ENCODE assay signal across 26 cellular contexts in genomic region chr20:48671141-48671540, GRCh38.
DNase-seq lines count a peak whose midpoint lies in the region; ATAC-seq, FAIRE-seq and TF ChIP-seq lines count a peak whose summit lies in the region.
"Had no signal": no experiment of that assay in that cellular context is flagged by ENCODE, and none has a peak within 500 bp of the region (broad histone marks: within the 10 kb centered on the region; RNA-seq: fewer than 3 reads in every experiment).

No MANE protein-coding gene starts in this region.

- H3K9me3 ChIP-seq in suprapubic skin, result no peaks in the 10 kb centered on the region

- no peak for TF ChIP-seq CTCF in suprapubic skin (IDR thresholded peaks at IDR 0.05)

- H3K4me3 ChIP-seq in suprapubic skin, result no peak overlapping the region
- H3K4me3 ChIP-seq: BLaER1 treated with 17β-estradiol and CSF1 and Interleukin-3, amounts not matched to agents 10 nM and 100 nM; PC-9 had no signal

- peak; percentile 28 for FAIRE-seq in HTR-8/SVneo (lab: Jason Lieb, UNC)
- FAIRE-seq: GM12892, GM18507, H1 had no signal

- peaks cover 42% of the 10 kb centered on the region for H3K36me3 Mint-ChIP-seq in T-helper 1 cell treated with Interleukin-12 subunit alpha and Interleukin-12 subunit beta and Interleukin-4 antibody, amounts not matched to agents 30 μg/mL and 1 μg/mL, for 36 hours (ENCODE audit: low read depth)
- peaks cover 63% of the 10 kb centered on the region for H3K36me3 Mint-ChIP-seq in central memory CD8-positive, alpha-beta T cell (ENCODE audit: insufficient read depth)
- H3K36me3 Mint-ChIP-seq in stimulated activated effector memory CD8-positive, alpha-beta T cell treated with anti-CD3 and anti-CD28 coated beads, Interleukin-12 subunit alpha, Interleukin-12 subunit beta, amount 100 ng/mL, for 72 hours, result peaks cover 67% of the 10 kb centered on the region

- no peaks in the 10 kb centered on the region for H3K27me3 Mint-ChIP-seq in T-helper 1 cell treated with Interleukin-12 subunit alpha and Interleukin-12 subunit beta and Interleukin-4 antibody, amounts not matched to agents 30 μg/mL and 1 μg/mL, for 36 hours (ENCODE audit: low read depth)
- H3K27me3 Mint-ChIP-seq in central memory CD8-positive, alpha-beta T cell, result no peaks in the 10 kb centered on the region
- H3K27me3 Mint-ChIP-seq: CD4-positive, alpha-beta memory T cell had no signal

- no peak for ATAC-seq in central memory CD8-positive, alpha-beta T cell (replicated peaks; ENCODE audit: extremely low read depth, poor library complexity, severe bottlenecking)
- ATAC-seq in stimulated activated effector memory CD8-positive, alpha-beta T cell treated with anti-CD3 and anti-CD28 coated beads, Interleukin-12 subunit alpha, Interleukin-12 subunit beta, amount 100 ng/mL, for 72 hours, result no peak
- ATAC-seq: HCT116 had no signal

- WGBS in suprapubic skin, result 94% methylated on average over 3 of the region's 3 CpGs

- no peak overlapping the region for H3K4me3 Mint-ChIP-seq in T-helper 1 cell treated with Interleukin-12 subunit alpha and Interleukin-12 subunit beta and Interleukin-4 antibody, amounts not matched to agents 30 μg/mL and 1 μg/mL, for 36 hours
- no peak overlapping the region for H3K4me3 Mint-ChIP-seq in central memory CD8-positive, alpha-beta T cell
- no peak overlapping the region for H3K4me3 Mint-ChIP-seq in stimulated activated effector memory CD8-positive, alpha-beta T cell treated with anti-CD3 and anti-CD28 coated beads, Interleukin-12 subunit alpha, Interleukin-12 subunit beta, amount 100 ng/mL, for 72 hours
- H3K4me3 Mint-ChIP-seq: CD4-positive, alpha-beta memory T cell had no signal

- H3K27ac Mint-ChIP-seq in T-helper 1 cell treated with Interleukin-12 subunit alpha and Interleukin-12 subunit beta and Interleukin-4 antibody, amounts not matched to agents 30 μg/mL and 1 μg/mL, for 36 hours, result peak overlapping the region; percentile 17
- H3K27ac Mint-ChIP-seq in central memory CD8-positive, alpha-beta T cell (ENCODE audit: low read depth), result peak overlapping the region; percentile 85
- H3K27ac Mint-ChIP-seq in stimulated activated effector memory CD8-positive, alpha-beta T cell treated with anti-CD3 and anti-CD28 coated beads, Interleukin-12 subunit alpha, Interleukin-12 subunit beta, amount 100 ng/mL, for 72 hours, result peak overlapping the region; percentile 93

- no peak for TF ChIP-seq EP300 in suprapubic skin (IDR thresholded peaks at IDR 0.05)

- H3K4me1 ChIP-seq in suprapubic skin, result no peaks in the 10 kb centered on the region

- no peak for TF ChIP-seq POLR2A in suprapubic skin (IDR thresholded peaks at IDR 0.05)

- H3K9me3 Mint-ChIP-seq in T-helper 1 cell treated with Interleukin-12 subunit alpha and Interleukin-12 subunit beta and Interleukin-4 antibody, amounts not matched to agents 30 μg/mL and 1 μg/mL, for 36 hours, result no peaks in the 10 kb centered on the region
- no peaks in the 10 kb centered on the region for H3K9me3 Mint-ChIP-seq in central memory CD8-positive, alpha-beta T cell
- no peaks in the 10 kb centered on the region for H3K9me3 Mint-ChIP-seq in stimulated activated effector memory CD8-positive, alpha-beta T cell treated with anti-CD3 and anti-CD28 coated beads, Interleukin-12 subunit alpha, Interleukin-12 subunit beta, amount 100 ng/mL, for 72 hours

- H3K4me1 Mint-ChIP-seq in T-helper 1 cell treated with Interleukin-12 subunit alpha and Interleukin-12 subunit beta and Interleukin-4 antibody, amounts not matched to agents 30 μg/mL and 1 μg/mL, for 36 hours (ENCODE audit: low read depth), result peaks cover 7% of the 10 kb centered on the region
- peaks cover 36% of the 10 kb centered on the region for H3K4me1 Mint-ChIP-seq in central memory CD8-positive, alpha-beta T cell
- peaks cover 38% of the 10 kb centered on the region for H3K4me1 Mint-ChIP-seq in stimulated activated effector memory CD8-positive, alpha-beta T cell treated with anti-CD3 and anti-CD28 coated beads, Interleukin-12 subunit alpha, Interleukin-12 subunit beta, amount 100 ng/mL, for 72 hours

- no peak overlapping the region for H3K27ac ChIP-seq in suprapubic skin
- H3K27ac ChIP-seq: 22Rv1; BLaER1 treated with 17β-estradiol and CSF1 and Interleukin-3, amounts not matched to agents 10 nM and 100 nM; PC-9 had no signal

- peaks cover 2% of the 10 kb centered on the region for H3K36me3 ChIP-seq in suprapubic skin

- DNase-seq in T-helper 1 cell, result no peak
- no peak for DNase-seq in HTR-8/SVneo (ENCODE audit: insufficient read length, low spot score)
- DNase-seq in central memory CD8-positive, alpha-beta T cell (ENCODE audit: low spot score in 2 of 2), result no peak
- DNase-seq in stimulated activated effector memory CD8-positive, alpha-beta T cell treated with anti-CD3 and anti-CD28 coated beads, Interleukin-12 subunit alpha, Interleukin-12 subunit beta, amount 100 ng/mL, for 72 hours (ENCODE audit: low spot score in 2 of 2), result no peak
- no peak for DNase-seq in suprapubic skin (ENCODE audit: low spot score in 2 of 2)
- no peak for DNase-seq in UCSD-AML1 (lab: John Stamatoyannopoulos, UW; ENCODE audit: unreplicated experiment)
- DNase-seq in cerebellar nuclear complex (lab: John Stamatoyannopoulos, UW), result no peak
- DNase-seq: ACHN; CD4-positive, alpha-beta memory T cell; KG1; NCI-H1092 treated with DMSO at 0.1 percent for 48 hours; NCI-H1436 treated with DMSO at 0.1 percent for 48 hours; NCI-H2029 treated with DMSO at 0.1 percent for 48 hours; NCI-H226; NCI-H510A treated with DMSO at 0.1 percent for 48 hours; NCI-H748 treated with DMSO at 0.1 percent for 48 hours; PC-9; RPMI8226; SHP77 had no signal

- H3K27me3 ChIP-seq in suprapubic skin, result no peaks in the 10 kb centered on the region
- H3K27me3 ChIP-seq: BLaER1 treated with 17β-estradiol and CSF1 and Interleukin-3, amounts not matched to agents 10 nM and 100 nM had no signal

Comparison
In these comparisons a context has a peak if more than half of its experiments do, and no peak if none do; other contexts are left out.
1. H3K27ac Mint-ChIP-seq: peak in every context shown above with its lines; median percentile 93 in stimulated activated effector memory CD8-positive, alpha-beta T cell treated with anti-CD3 and anti-CD28 coated beads, Interleukin-12 subunit alpha, Interleukin-12 subunit beta, amount 100 ng/mL, for 72 hours; 85 in central memory CD8-positive, alpha-beta T cell; 17 in T-helper 1 cell treated with Interleukin-12 subunit alpha and Interleukin-12 subunit beta and Interleukin-4 antibody, amounts not matched to agents 30 μg/mL and 1 μg/mL, for 36 hours.